Comparison of ENCODE assay signal across 17 cellular contexts in the genomic region with DNA sequence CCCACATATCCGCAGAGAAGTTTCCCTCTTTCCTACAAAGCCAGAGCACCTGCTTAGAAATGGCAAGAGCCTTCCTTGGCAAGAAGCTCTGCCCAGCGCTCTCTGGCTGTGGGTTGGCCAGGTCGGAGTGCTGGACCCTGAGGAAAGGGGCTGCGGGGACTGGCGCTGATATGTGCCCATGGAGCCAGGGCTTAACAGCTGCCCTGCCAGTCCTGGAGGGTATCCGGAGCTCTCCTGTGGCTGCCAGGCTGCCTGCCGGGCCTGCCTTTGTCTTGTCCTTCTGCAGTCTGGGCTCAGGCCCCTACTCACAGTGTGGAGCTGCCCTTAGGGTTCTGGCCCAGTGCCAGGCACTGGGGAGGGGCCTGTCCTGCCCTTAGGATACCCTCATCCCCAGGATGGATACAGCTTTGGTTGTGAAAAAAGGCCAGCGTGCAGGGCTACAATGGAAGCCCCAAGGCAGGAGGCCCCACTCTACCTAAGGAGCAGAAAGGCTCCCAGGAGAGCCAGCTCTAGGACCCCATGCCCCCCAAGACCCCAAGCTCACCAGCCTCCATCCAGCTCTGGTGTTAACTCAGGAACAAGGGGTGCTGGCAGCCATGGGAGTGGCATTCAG. TPM values are rescaled to one million over a fixed set of nuclear protein-coding genes. Genes with fewer than 3 reads are reported as not detected.
DNase-seq lines count a peak whose midpoint lies in the region; ATAC-seq lines count a peak whose summit lies in the region.
"Had no signal": no experiment of that assay in that cellular context is flagged by ENCODE, and none has a peak within 500 bp of the region (broad histone marks: within the 10 kb centered on the region; RNA-seq: fewer than 3 reads in every experiment).

No MANE protein-coding gene starts in this region.

- H3K4me3 ChIP-seq in neuronal stem cell (ENCODE audit: low read length in 2 of 2): no peak overlapping the region
- H3K4me3 ChIP-seq: ovary, thoracic aorta had no signal

- H2BK5ac ChIP-seq in neuronal stem cell (ENCODE audit: low read length): no peak overlapping the region

- H3K9ac ChIP-seq in neuronal stem cell (ENCODE audit: low read depth, low read length, poor library complexity): peak overlapping the region; percentile 34

- in situ Hi-C loops in KBM-7 (cut with MboI; ENCODE audit: low pct_unique_long_range_greater_than_20kb, low sequenced_read_pairs): no loop called here

- H3K4ac ChIP-seq in neuronal stem cell (ENCODE audit: low read length): no peak overlapping the region

- no peak overlapping the region for H3K18ac ChIP-seq in neuronal stem cell (ENCODE audit: low read length)

- WGBS in neuronal stem cell (ENCODE audit: extremely low coverage in 2 of 2, insufficient read length in 2 of 2, insufficient replicate concordance in 1 of 2), 2 donors: no CpG with 5 or more reads among the region's 8 CpGs

- H2AK5ac ChIP-seq in neuronal stem cell (ENCODE audit: low read depth, low read length): no peak overlapping the region

- H3K27ac ChIP-seq in neuronal stem cell (replicated peaks; ENCODE audit: low read length): no peak overlapping the region
- H3K27ac ChIP-seq: thoracic aorta had no signal

- no peak overlapping the region for H2BK15ac ChIP-seq in neuronal stem cell (ENCODE audit: low read length)

- H3K27me3 ChIP-seq in neuronal stem cell (ENCODE audit: control insufficient read depth in 3 of 3, insufficient read depth in 3 of 3, low read depth in 1 of 3, low read length in 3 of 3): no peaks in the 10 kb centered on the region
- H3K27me3 ChIP-seq: ovary had no signal

- H3K36me3 ChIP-seq in neuronal stem cell (replicated peaks in 1 of 2; ENCODE audit: control insufficient read depth in 2 of 2, insufficient read depth in 2 of 2, low read length in 2 of 2): peaks cover 2 to 39% of the 10 kb centered on the region in 2 donors
- H3K36me3 ChIP-seq: ovary had no signal

- H2BK12ac ChIP-seq in neuronal stem cell (ENCODE audit: low read length): no peak overlapping the region

- H3K4me2 ChIP-seq in neuronal stem cell (ENCODE audit: insufficient read depth, low read length, poor library complexity, severe bottlenecking): no peak overlapping the region

- H3K23ac ChIP-seq in neuronal stem cell (ENCODE audit: low read depth, low read length, poor library complexity): no peak overlapping the region

- no peak overlapping the region for H2AFZ ChIP-seq in neuronal stem cell (ENCODE audit: low read length)

- no peak overlapping the region for H4K91ac ChIP-seq in neuronal stem cell (ENCODE audit: low read depth, low read length, poor library complexity)

- H2BK120ac ChIP-seq in neuronal stem cell (ENCODE audit: low read depth, low read length): no peak overlapping the region

- DNase-seq in COR-L47 (lab: John Stamatoyannopoulos, UW) (peak; percentile 88), NCI-H1092 (lab: John Stamatoyannopoulos, UW) (peak; percentile 59), anterior cingulate cortex (lab: John Stamatoyannopoulos, UW) (peak in 31 of 58 donors; percentile 18 to 82 (median 42)), neuronal stem cell (ENCODE audit: low spot score) (no peak), dermis blood vessel endothelial cell (no peak), NCI-H1930 (lab: John Stamatoyannopoulos, UW) (no peak), KBM-7 (no peak)
- DNase-seq: activated CD4-positive, alpha-beta T cell treated with anti-CD3 and anti-CD28 coated beads for 48 hours; activated naive CD8-positive, alpha-beta T cell treated with anti-CD3 and anti-CD28 coated beads, Interleukin-2, amount 50 U/mL, for 24 hours; activated T-cell treated with anti-CD3 and anti-CD28 coated beads, Interleukin-2, amount 50 U/mL, for 4 hours; central memory CD4-positive, alpha-beta T cell; GDM1; immature natural killer cell; ovary had no signal

- ATAC-seq in HG03457 (IDR thresholded peaks at IDR 0.05; ENCODE audit: unreplicated experiment): no peak
- ATAC-seq: activated naive CD8-positive, alpha-beta T cell treated with anti-CD3 and anti-CD28 coated beads, Interleukin-2, amount 50 U/mL, for 24 hours; activated T-cell treated with anti-CD3 and anti-CD28 coated beads, Interleukin-2, amount 50 U/mL, for 4 hours had no signal

- H4K8ac ChIP-seq in neuronal stem cell (ENCODE audit: low read depth, low read length): no peak overlapping the region

- H3K14ac ChIP-seq in neuronal stem cell (ENCODE audit: low read length): peak overlapping the region; percentile 60

- H3K79me1 ChIP-seq in neuronal stem cell (ENCODE audit: low read depth, low read length): no peaks in the 10 kb centered on the region

- peaks cover 0 to 13% of the 10 kb centered on the region in 2 donors for H3K9me3 ChIP-seq in neuronal stem cell (replicated peaks in 1 of 2; ENCODE audit: control insufficient read depth in 2 of 2, insufficient read depth in 1 of 2, low read depth in 1 of 2, low read length in 2 of 2)
- H3K9me3 ChIP-seq: ovary, thoracic aorta had no signal

- H3K4me1 ChIP-seq in neuronal stem cell (ENCODE audit: control insufficient read depth in 2 of 2, insufficient read depth in 1 of 2, low read depth in 1 of 2, low read length in 2 of 2): peaks cover 0 to 6% of the 10 kb centered on the region in 2 donors

RNA-seq across cellular contexts. Expression of gene KIAA1614, which starts 43.4 kb away (rescaled TPM):
- polyA plus RNA-seq in neuronal stem cell (2013, experiment 1 of 2): 3.4 TPM
- 3.7 TPM for polyA plus RNA-seq in neuronal stem cell (2013, experiment 2 of 2)
- total RNA-seq in dermis blood vessel endothelial cell: 5.9 and 6.1 TPM in 2 replicates
- total RNA-seq: HT-29 had no signal
- polyA plus RNA-seq: immature natural killer cell had no signal

Comparison
In these comparisons a context has a peak if more than half of its experiments do, and no peak if none do; other contexts are left out.
1. DNase-seq: peak in COR-L47 (single experiment), NCI-H1092 (single experiment) and anterior cingulate cortex (31 of 58); none in neuronal stem cell (single experiment), dermis blood vessel endothelial cell (single experiment), NCI-H1930 (0 of 2) and KBM-7 (single experiment).